1 cellular context compared by ENCODE assay signal in the genomic region with DNA sequence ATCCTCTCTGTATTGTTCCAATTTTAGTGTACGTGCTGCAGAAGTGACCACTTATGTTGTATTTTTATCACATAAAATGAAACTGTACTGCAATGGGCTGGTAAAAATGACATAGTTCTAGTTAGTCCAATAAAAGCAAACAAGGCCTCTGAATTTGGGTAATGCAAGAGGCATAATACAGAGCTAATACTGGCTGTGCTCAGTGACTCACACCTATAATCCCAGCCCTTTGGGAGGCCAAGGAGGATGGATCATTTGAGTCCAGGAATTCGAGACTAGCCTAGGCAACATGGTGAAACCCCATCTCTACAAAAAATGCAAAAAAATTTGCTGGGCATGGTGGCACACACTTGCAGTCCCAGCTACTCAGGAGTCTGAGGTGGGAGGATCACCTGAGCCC.
TF ChIP-seq lines count a peak whose summit lies in the region.

No MANE protein-coding gene starts in this region.

TF ChIP-seq in GM23338, 12 proteins besides CTCF, POLR2A, EP300 and RAD21 (continued from another document):
- no peak for TF ChIP-seq ZNF462 (CRISPR knock-in tag; IDR thresholded peaks at IDR 0.05)
